ENCODE assay signal across 1 cellular context in the genomic region with DNA sequence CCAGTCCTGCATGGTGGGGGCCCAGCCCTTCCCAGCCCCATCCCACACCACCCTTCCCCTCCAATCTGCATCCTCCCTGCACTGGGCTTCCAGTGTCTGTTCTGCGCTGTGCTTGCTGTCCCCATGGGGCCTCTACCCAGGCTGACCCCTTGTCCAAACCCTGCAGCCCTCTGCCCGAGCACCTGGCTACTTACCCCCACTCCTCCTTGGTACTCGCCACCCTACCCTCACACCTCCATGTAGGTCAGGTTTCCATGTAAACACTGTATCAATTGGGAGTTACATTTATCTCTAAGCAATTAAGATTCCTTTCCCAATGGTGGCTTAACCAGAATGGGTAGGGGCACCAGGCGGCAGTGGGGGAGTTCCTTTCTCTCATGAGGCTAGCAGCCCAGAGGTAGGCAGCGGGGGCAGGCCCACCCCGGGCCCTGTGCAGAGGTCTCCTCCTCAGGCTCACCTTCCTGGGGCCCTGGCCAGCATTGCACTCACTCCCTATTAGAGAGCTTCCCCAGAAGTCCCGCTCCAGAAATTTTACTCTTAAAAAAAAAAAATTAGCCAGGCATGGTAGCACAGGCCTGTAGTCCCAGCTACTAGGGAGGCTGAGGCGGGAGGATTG.
TF ChIP-seq lines count a peak whose summit lies in the region.

No MANE protein-coding gene starts in this region.

TF ChIP-seq in SK-N-SH, 30 proteins besides CTCF, POLR2A, EP300 and RAD21:
- TF ChIP-seq ELF1 (IDR thresholded peaks at IDR 0.05) (no peak), FOSL2 (IDR thresholded peaks at IDR 0.05; ENCODE audit: borderline replicate concordance, low read depth) (no peak), GATA2 (CRISPR knock-in tag; IDR thresholded peaks at IDR 0.05) (no peak), SIN3A (IDR thresholded peaks at IDR 0.05; ENCODE audit: borderline replicate concordance, low read depth, low read length) (no peak), RXRA (IDR thresholded peaks at IDR 0.05; ENCODE audit: borderline replicate concordance, low read depth) (no peak), REST (IDR thresholded peaks at IDR 0.05; ENCODE audit: low read depth, low read length) (no peak)
